14 cellular contexts compared by ENCODE assay signal in the genomic region with DNA sequence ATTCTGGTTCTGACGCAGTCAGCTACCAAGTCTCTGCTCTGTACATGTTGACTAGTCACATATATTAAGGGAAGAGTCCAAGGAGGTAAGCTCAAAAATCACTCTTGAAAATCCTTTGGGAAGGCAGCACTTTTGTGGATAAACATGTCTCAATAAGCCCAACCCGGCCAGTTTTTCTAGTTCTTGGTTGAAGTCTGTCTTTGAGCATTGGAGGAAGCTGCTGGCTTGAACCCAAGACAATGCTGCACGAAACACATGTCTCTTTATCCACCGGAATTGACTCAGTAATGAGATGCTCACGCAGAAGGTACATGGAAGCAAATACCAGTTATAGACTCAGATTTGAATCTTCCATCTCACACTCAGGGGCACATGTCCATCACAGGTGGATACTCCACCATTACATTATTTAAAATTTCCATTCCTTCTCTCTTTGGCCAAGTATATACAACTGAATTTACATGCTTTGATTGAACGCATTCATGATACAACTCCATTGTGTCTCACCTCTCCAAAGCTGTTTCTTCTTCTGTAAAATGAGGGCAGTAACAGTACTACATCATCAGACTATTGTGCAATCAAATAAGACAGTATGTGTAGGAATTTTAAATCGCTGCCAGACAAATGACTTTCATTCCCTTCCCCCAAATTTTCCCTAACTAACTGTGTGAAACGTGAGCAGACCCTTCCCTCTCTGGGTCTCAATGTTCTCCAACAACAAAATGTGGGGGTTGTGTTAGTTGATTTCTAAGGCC. TPM values are rescaled to one million over a fixed set of nuclear protein-coding genes. Genes with fewer than 3 reads are reported as not detected.
A peak's percentile ranks its signal among the peaks of the same experiment; 100 is the strongest.
DNase-seq lines count a peak whose midpoint lies in the region; ATAC-seq and TF ChIP-seq lines count a peak whose summit lies in the region.
"Had no signal": no experiment of that assay in that cellular context is flagged by ENCODE, and none has a peak within 500 bp of the region (broad histone marks: within the 10 kb centered on the region; RNA-seq: fewer than 3 reads in every experiment).

No MANE protein-coding gene starts in this region.

- H3K4me3 ChIP-seq in RWPE2 (ENCODE audit: severe bottlenecking) (no peak overlapping the region), fibroblast of lung (replicated peaks in 1 of 4; ENCODE audit: control extremely low read depth in 1 of 4, insufficient read depth in 1 of 4, low read depth in 3 of 4, low read length in 4 of 4) (no peak overlapping the region), suprapubic skin (peak overlapping the region; percentile 22)
- H3K4me3 ChIP-seq: lower lobe of right lung had no signal

- peaks cover 2% of the 10 kb centered on the region for H4K20me1 ChIP-seq in fibroblast of lung (ENCODE audit: control insufficient read depth, extremely low read depth, insufficient read depth, low read length)

- no peaks in the 10 kb centered on the region for H3K27me3 Mint-ChIP-seq in activated naive CD8-positive, alpha-beta T cell
- H3K27me3 Mint-ChIP-seq in activated naive CD8-positive, alpha-beta T cell treated with anti-CD3 and anti-CD28 coated beads for 36 hours: no peaks in the 10 kb centered on the region
- H3K27me3 Mint-ChIP-seq: activated CD8-positive, alpha-beta memory T cell treated with anti-CD3 and anti-CD28 coated beads, Interleukin-2, amount 10 ng/mL, durations not matched to agents 7 days and 5 days had no signal

- no peak overlapping the region for H3K4me3 Mint-ChIP-seq in activated naive CD8-positive, alpha-beta T cell
- no peak overlapping the region for H3K4me3 Mint-ChIP-seq in activated naive CD8-positive, alpha-beta T cell treated with anti-CD3 and anti-CD28 coated beads for 36 hours
- H3K4me3 Mint-ChIP-seq: activated CD8-positive, alpha-beta memory T cell treated with anti-CD3 and anti-CD28 coated beads, Interleukin-2, amount 10 ng/mL, durations not matched to agents 7 days and 5 days; dendritic cell treated with granulocyte-macrophage colony-stimulating factor and Interleukin-4, amounts not matched to agents 40 ng/mL and 50 ng/mL, for 4 days; HFFc6 had no signal

- no peaks in the 10 kb centered on the region for H3K79me2 ChIP-seq in fibroblast of lung (ENCODE audit: control insufficient read depth, insufficient read depth, low read length)

- no peaks in the 10 kb centered on the region for H3K9me3 Mint-ChIP-seq in activated naive CD8-positive, alpha-beta T cell (ENCODE audit: low read depth)
- H3K9me3 Mint-ChIP-seq in activated naive CD8-positive, alpha-beta T cell treated with anti-CD3 and anti-CD28 coated beads for 36 hours: no peaks in the 10 kb centered on the region
- H3K9me3 Mint-ChIP-seq: dendritic cell treated with granulocyte-macrophage colony-stimulating factor and Interleukin-4, amounts not matched to agents 40 ng/mL and 50 ng/mL, for 4 days; HFFc6 had no signal

- WGBS in suprapubic skin: 42% methylated on average over 8 of the region's 8 CpGs

- no peak for TF ChIP-seq POLR2A in suprapubic skin (IDR thresholded peaks at IDR 0.05)

- H2AFZ ChIP-seq in fibroblast of lung (ENCODE audit: low read length): no peak overlapping the region

- H3K4me1 ChIP-seq in RWPE2 (ENCODE audit: insufficient read depth, poor library complexity, severe bottlenecking) (peaks cover 33% of the 10 kb centered on the region), fibroblast of lung (ENCODE audit: control insufficient read depth, extremely low read depth, insufficient read depth, low read length) (peaks cover 2% of the 10 kb centered on the region), suprapubic skin (peaks cover 72% of the 10 kb centered on the region)

- no peaks in the 10 kb centered on the region for H3K36me3 Mint-ChIP-seq in activated naive CD8-positive, alpha-beta T cell
- peaks cover 3% of the 10 kb centered on the region for H3K36me3 Mint-ChIP-seq in activated naive CD8-positive, alpha-beta T cell treated with anti-CD3 and anti-CD28 coated beads for 36 hours
- H3K36me3 Mint-ChIP-seq: activated CD8-positive, alpha-beta memory T cell treated with anti-CD3 and anti-CD28 coated beads, Interleukin-2, amount 10 ng/mL, durations not matched to agents 7 days and 5 days had no signal

- peak; percentile 48 for ATAC-seq in RWPE2 (ENCODE audit: low read depth)
- no peak for ATAC-seq in HG03571 (IDR thresholded peaks at IDR 0.05; ENCODE audit: unreplicated experiment)

- H3K9me3 ChIP-seq in RWPE2 (ENCODE audit: severe bottlenecking): no peaks in the 10 kb centered on the region
- no peaks in the 10 kb centered on the region for H3K9me3 ChIP-seq in fibroblast of lung (ENCODE audit: control insufficient read depth, insufficient read depth, low read depth, low read length)
- H3K9me3 ChIP-seq in suprapubic skin: no peaks in the 10 kb centered on the region
- H3K9me3 ChIP-seq: lower lobe of right lung had no signal

- H3K27me3 ChIP-seq in RWPE2 (ENCODE audit: insufficient read depth, poor library complexity, severe bottlenecking) (no peaks in the 10 kb centered on the region), fibroblast of lung (ENCODE audit: control insufficient read depth, insufficient read depth, low read length) (no peaks in the 10 kb centered on the region), suprapubic skin (no peaks in the 10 kb centered on the region)

- no peak for TF ChIP-seq EP300 in suprapubic skin (IDR thresholded peaks at IDR 0.05)

- H3K9ac ChIP-seq in fibroblast of lung (ENCODE audit: insufficient read depth, low read length): no peak overlapping the region

- no peaks in the 10 kb centered on the region for H3K4me1 Mint-ChIP-seq in activated naive CD8-positive, alpha-beta T cell (ENCODE audit: low read depth)
- H3K4me1 Mint-ChIP-seq in activated naive CD8-positive, alpha-beta T cell treated with anti-CD3 and anti-CD28 coated beads for 36 hours: peaks cover 2% of the 10 kb centered on the region
- H3K4me1 Mint-ChIP-seq: activated CD8-positive, alpha-beta memory T cell treated with anti-CD3 and anti-CD28 coated beads, Interleukin-2, amount 10 ng/mL, durations not matched to agents 7 days and 5 days had no signal

- no peak for DNase-seq in activated naive CD8-positive, alpha-beta T cell treated with anti-CD3 and anti-CD28 coated beads for 36 hours
- DNase-seq in RWPE2 (ENCODE audit: low spot score) (no peak), fibroblast of lung (ENCODE audit: low read depth in 2 of 2) (peak; percentile 20 to 45), suprapubic skin (ENCODE audit: low spot score in 2 of 2) (no peak), NCI-H524 treated with DMSO at 0.1 percent for 48 hours (lab: John Stamatoyannopoulos, UW) (no peak), iPS-NIHi7 (ENCODE audit: extremely low spot score) (no peak)

- H3K4me2 ChIP-seq in fibroblast of lung (ENCODE audit: extremely low read depth, insufficient read depth, low read length): no peak overlapping the region

- H3K27ac ChIP-seq in RWPE2 (ENCODE audit: poor library complexity, severe bottlenecking): peak overlapping the region; percentile 83
- H3K27ac ChIP-seq in fibroblast of lung (ENCODE audit: insufficient read depth, low read length): no peak overlapping the region
- H3K27ac ChIP-seq in suprapubic skin: peak overlapping the region; percentile 91

- H3K27ac Mint-ChIP-seq in activated naive CD8-positive, alpha-beta T cell: peak overlapping the region; percentile 7
- no peak overlapping the region for H3K27ac Mint-ChIP-seq in activated naive CD8-positive, alpha-beta T cell treated with anti-CD3 and anti-CD28 coated beads for 36 hours
- H3K27ac Mint-ChIP-seq: activated CD8-positive, alpha-beta memory T cell treated with anti-CD3 and anti-CD28 coated beads, Interleukin-2, amount 10 ng/mL, durations not matched to agents 7 days and 5 days; dendritic cell treated with granulocyte-macrophage colony-stimulating factor and Interleukin-4, amounts not matched to agents 40 ng/mL and 50 ng/mL, for 4 days; HFFc6 had no signal

- H3K36me3 ChIP-seq in RWPE2 (ENCODE audit: low read depth) (peaks cover under 1% of the 10 kb centered on the region; the same call in 1 of the 2 replicates), fibroblast of lung (ENCODE audit: control insufficient read depth, insufficient read depth, low read length) (no peaks in the 10 kb centered on the region), suprapubic skin (no peaks in the 10 kb centered on the region)
- H3K36me3 ChIP-seq: lower lobe of right lung had no signal

- TF ChIP-seq CTCF in RWPE2 (IDR thresholded peaks at IDR 0.05; ENCODE audit: poor library complexity, severe bottlenecking) (no peak), fibroblast of lung (conservative IDR thresholded peaks at IDR 0.05 in 1 of 2, IDR thresholded peaks at IDR 0.05 in 1 of 2; ENCODE audit: low read depth in 1 of 2, low read length in 2 of 2) (no peak), suprapubic skin (IDR thresholded peaks at IDR 0.05) (no peak)

RNA-seq across cellular contexts. Expression of a gene that starts 9.6 kb away (rescaled TPM):
- not detected for total RNA-seq in activated naive CD8-positive, alpha-beta T cell treated with anti-CD3 and anti-CD28 coated beads for 36 hours
- not detected in 2 replicates for total RNA-seq in fibroblast of lung
- not detected in 2 replicates for polyA plus RNA-seq in fibroblast of lung
- polyA plus RNA-seq in fibroblast of lung (2012): not detected in 2 replicates
- polyA minus RNA-seq in fibroblast of lung (ENCODE audit: low replicate concordance): not detected in 2 replicates
- total RNA-seq in suprapubic skin: 1 to 10 TPM in 1 of 4 donors, not detected in 3; 1.4 TPM
- total RNA-seq: activated CD8-positive, alpha-beta memory T cell treated with anti-CD3 and anti-CD28 coated beads, Interleukin-2, amount 10 ng/mL, durations not matched to agents 7 days and 5 days; HFFc6; lower lobe of right lung; occipital lobe; RPMI7951 had no signal

RNA-seq across cellular contexts. Expression of a gene that starts 20.9 kb away (rescaled TPM):
- total RNA-seq in activated naive CD8-positive, alpha-beta T cell treated with anti-CD3 and anti-CD28 coated beads for 36 hours: not detected
- total RNA-seq in fibroblast of lung: not detected in 2 replicates
- not detected in 2 replicates for polyA plus RNA-seq in fibroblast of lung
- not detected in 2 replicates for polyA plus RNA-seq in fibroblast of lung (2012)
- not detected in 2 replicates for polyA minus RNA-seq in fibroblast of lung (ENCODE audit: low replicate concordance)
- total RNA-seq in suprapubic skin: not detected
- total RNA-seq: activated CD8-positive, alpha-beta memory T cell treated with anti-CD3 and anti-CD28 coated beads, Interleukin-2, amount 10 ng/mL, durations not matched to agents 7 days and 5 days; HFFc6; lower lobe of right lung; occipital lobe; RPMI7951 had no signal

Comparison
In these comparisons a context has a peak if more than half of its experiments do, and no peak if none do; other contexts are left out.
1. DNase-seq: peak in fibroblast of lung (2 of 2); none in activated naive CD8-positive, alpha-beta T cell treated with anti-CD3 and anti-CD28 coated beads for 36 hours (single experiment), RWPE2 (single experiment), suprapubic skin (0 of 2), NCI-H524 treated with DMSO at 0.1 percent for 48 hours (single experiment) and iPS-NIHi7 (single experiment).